In the genomic region with DNA sequence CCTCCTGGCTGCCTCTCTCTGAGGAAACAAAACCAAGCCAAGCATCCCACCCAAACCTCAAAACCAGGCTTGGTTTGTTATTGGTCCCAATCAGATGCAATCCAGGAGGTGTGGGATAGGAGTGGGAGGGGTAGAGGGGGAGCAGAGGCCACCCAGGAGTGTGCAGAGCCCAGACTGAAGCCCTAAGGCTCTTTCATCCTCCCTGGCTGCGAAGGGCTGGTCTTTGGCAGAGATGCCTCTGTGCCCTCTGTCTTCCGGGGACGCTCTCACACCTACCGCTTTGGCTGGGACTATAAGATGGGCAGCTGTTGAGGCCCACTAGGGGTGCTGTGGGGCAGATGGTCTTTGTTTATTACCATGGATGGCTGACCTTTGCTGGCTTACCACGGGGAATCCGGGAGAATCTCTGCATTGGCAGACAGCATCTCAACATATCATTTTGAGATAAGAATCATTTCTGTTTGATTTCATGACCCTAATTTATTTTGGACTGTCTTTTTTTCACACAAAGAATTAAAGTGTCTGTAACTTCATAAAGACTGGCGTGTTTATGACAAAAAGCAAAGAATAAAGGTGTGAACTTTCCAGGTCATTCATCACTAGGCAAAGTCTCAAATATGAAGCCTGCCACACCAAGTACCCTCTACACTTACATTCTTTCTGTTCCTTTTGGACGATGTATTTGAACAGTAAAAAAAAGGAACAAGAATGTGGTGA, we compare ENCODE assay signal across 8 cellular contexts. TPM values are rescaled to one million over a fixed set of nuclear protein-coding genes. Genes with fewer than 3 reads are reported as not detected.
DNase-seq lines count a peak whose midpoint lies in the region; TF ChIP-seq lines count a peak whose summit lies in the region.

No MANE protein-coding gene starts in this region.

- TF ChIP-seq POLR2A in erythroblast (IDR thresholded peaks at IDR 0.05; ENCODE audit: low read length): no peak
- TF ChIP-seq POLR2A in stomach (IDR thresholded peaks at IDR 0.05): no peak

- no peaks in the 10 kb centered on the region for H3K9me3 ChIP-seq in stomach

- H3K9me3 Mint-ChIP-seq in nephron: no peaks in the 10 kb centered on the region

- no peak overlapping the region for H3K4me3 Mint-ChIP-seq in nephron

- H3K27ac Mint-ChIP-seq in nephron: peak overlapping the region in 2 of 3 experiments; percentile 26 to 48

- H3K4me1 ChIP-seq in stomach: peaks cover 0 to 11% (median 4%) of the 10 kb centered on the region in 4 donors

- POLR2A ChIA-PET in HEK293T (lab: Yijun Ruan, JAX): no interaction called here

- H3K4me3 ChIP-seq in WI38 (ENCODE audit: low read depth, low read length) (no peak overlapping the region), stomach (no peak overlapping the region)

- H3K27me3 Mint-ChIP-seq in nephron (ENCODE audit: low read depth): no peaks in the 10 kb centered on the region

- WGBS in stomach, 5 donors: 30 to 39% (median 34%) methylated on average over 8 of the region's 8 CpGs

- CTCF ChIA-PET in HEK293T (lab: Yijun Ruan, JAX): interaction anchor here (0.6 to 2.1 kb wide), 13 partner anchors 9 to 1553 kb away, joined by 3 to 9 read pairs (median 3); no protein-coding TSS in a partner anchor

- DNase-seq in A172 (ENCODE audit: low spot score): peak; percentile 55
- peak; percentile 57 for DNase-seq in GM03348 (ENCODE audit: low spot score)
- peak; percentile 77 for DNase-seq in HEK293T (ENCODE audit: extremely low spot score)
- DNase-seq in NCI-H146 (lab: John Stamatoyannopoulos, UW): peak; percentile 88
- peak; percentile 43 to 52 for DNase-seq in erythroblast (lab: John Stamatoyannopoulos, UW)
- DNase-seq in stomach: no peak

- peak; percentile 69 for TF ChIP-seq CTCF in WI38 (IDR thresholded peaks at IDR 0.05; ENCODE audit: low read depth, low read length)
- peak; percentile 36 to 51 (median 38) for TF ChIP-seq CTCF in nephron (IDR thresholded peaks at IDR 0.05; ENCODE audit: unreplicated experiment in 3 of 3)
- peak in 3 of 7 experiments; percentile 14 to 26 (median 26) for TF ChIP-seq CTCF in stomach (IDR thresholded peaks at IDR 0.05)

- H3K36me3 ChIP-seq in stomach: no peaks in the 10 kb centered on the region

- H3K4me1 Mint-ChIP-seq in nephron: peaks cover 14% of the 10 kb centered on the region

- no peaks in the 10 kb centered on the region for H3K36me3 Mint-ChIP-seq in nephron (ENCODE audit: low read depth)

- no peak for TF ChIP-seq EP300 in stomach (IDR thresholded peaks at IDR 0.05)

- intact Hi-C loops in stomach (cut with DNase I; ENCODE audit: low total_unique reads): no loop called here

- H3K27ac ChIP-seq in stomach: no peak overlapping the region

- peaks cover 0 to 21% (median 0%) of the 10 kb centered on the region in 3 donors for H3K27me3 ChIP-seq in stomach

TF ChIP-seq in HEK293T, 16 proteins besides CTCF, POLR2A, EP300 and RAD21:
- no peak for TF ChIP-seq LEF1 (IDR thresholded peaks at IDR 0.05; ENCODE audit: borderline replicate concordance)
- TF ChIP-seq HDGF (IDR thresholded peaks at IDR 0.05; ENCODE audit: borderline replicate concordance): 0 out of 2 replicates have a peak, but pooled peaks have one; percentile 45

RNA-seq across cellular contexts. Expression of gene DENND2A, which starts 6.5 kb away (rescaled TPM):
- total RNA-seq in A172 (2014; rRNA removed; shearing (Covaris generic)): 3.3 and 5.8 TPM in 2 replicates
- 10 to 100 TPM in 1 of 5 donors, 1 to 10 TPM in 4; 4.1 to 17.8 (median 6.2) TPM for total RNA-seq in stomach
- 10 to 100 TPM in 1 of 3 donors, 1 to 10 TPM in 2; 1.8 to 11.5 (median 8.3) TPM for polyA plus RNA-seq in stomach

RNA-seq across cellular contexts. Expression of gene ADCK2, which starts 25.7 kb away (rescaled TPM):
- total RNA-seq in A172 (2014; rRNA removed; shearing (Covaris generic)): 34.8 and 42.4 TPM in 2 replicates
- 10 to 100 TPM in 4 of 5 donors, 1 to 10 TPM in 1; 2.7 to 62.3 (median 22.0) TPM for total RNA-seq in stomach
- 10 to 100 TPM in 2 of 3 donors, 1 to 10 TPM in 1; 8.7 to 20.9 (median 10.5) TPM for polyA plus RNA-seq in stomach

RNA-seq across cellular contexts. Expression of gene NDUFB2, which starts 49.4 kb away (rescaled TPM):
- total RNA-seq in A172 (2014; rRNA removed; shearing (Covaris generic)): 227 and 304 TPM in 2 replicates
- 100 to 1,000 TPM in 1 of 5 donors, 10 to 100 TPM in 4; 25.2 to 104 (median 89.3) TPM for total RNA-seq in stomach
- polyA plus RNA-seq in stomach: 100 to 1,000 TPM; 311 to 608 (median 464) TPM
